In the genomic region with DNA sequence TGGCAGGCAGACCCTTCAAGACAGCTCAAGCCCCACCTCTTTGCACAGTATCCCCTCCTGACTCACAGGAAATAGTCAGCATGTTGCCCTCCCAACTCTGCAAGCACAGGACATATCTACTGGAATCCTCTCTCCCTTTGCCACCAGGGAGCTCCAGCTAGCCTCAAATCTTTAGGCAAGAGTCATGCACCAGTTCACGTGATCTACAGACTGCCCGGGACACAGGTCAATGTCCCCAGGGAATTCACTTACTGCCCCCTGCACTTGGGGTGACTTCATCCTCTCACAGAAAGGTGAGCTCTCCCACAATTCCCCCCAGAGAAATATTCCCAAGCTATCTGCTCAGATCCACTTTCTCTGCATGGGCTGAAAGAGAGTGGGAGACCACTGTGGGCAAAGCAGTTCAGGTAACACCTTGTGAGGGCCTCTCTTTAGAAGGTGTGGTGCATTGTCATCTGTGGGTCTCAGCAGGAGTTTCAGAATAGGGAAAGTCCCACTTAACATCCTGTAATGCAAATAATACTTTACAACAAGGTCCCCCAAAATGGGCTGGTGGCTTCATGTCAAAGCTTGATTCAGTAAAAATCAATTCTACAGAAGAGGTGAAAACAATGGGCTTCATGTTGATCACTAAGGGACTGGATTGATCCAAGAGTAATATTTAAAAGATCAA, we compare ENCODE assay signal across 28 cellular contexts.
DNase-seq lines count a peak whose midpoint lies in the region; ATAC-seq and TF ChIP-seq lines count a peak whose summit lies in the region.
"Had no signal": no experiment of that assay in that cellular context is flagged by ENCODE, and none has a peak within 500 bp of the region (broad histone marks: within the 10 kb centered on the region; RNA-seq: fewer than 3 reads in every experiment).

No MANE protein-coding gene starts in this region.

- POLR2A ChIA-PET in T-cell (lab: Charles Lee): no interaction called here

- TF ChIP-seq CTCF in astrocyte of the cerebellum (IDR thresholded peaks at IDR 0.05; ENCODE audit: low read depth, low read length, missing control alignments) (peak; percentile 1), tibial artery (IDR thresholded peaks at IDR 0.05) (no peak)

- H3K36me3 Mint-ChIP-seq in memory B cell (no peaks in the 10 kb centered on the region), T-cell (no peaks in the 10 kb centered on the region)
- H3K36me3 Mint-ChIP-seq: activated naive CD8-positive, alpha-beta T cell treated with anti-CD3 and anti-CD28 coated beads for 36 hours; CD14-positive monocyte; stimulated activated naive B cell treated with anti-CD40 and anti-IgM and Interleukin-4, amounts not matched to agents 10 μg/mL and 1 μg/mL and 100 μg/mL, for 72 hours had no signal

- H3K36me3 ChIP-seq in tibial artery: peaks cover 6 to 8% (median 7%) of the 10 kb centered on the region in 3 donors
- H3K36me3 ChIP-seq: gastrocnemius medialis, WERI-Rb-1 had no signal

- H3K27ac Mint-ChIP-seq in memory B cell (no peak overlapping the region), T-cell (no peak overlapping the region)
- H3K27ac Mint-ChIP-seq: activated naive CD8-positive, alpha-beta T cell treated with anti-CD3 and anti-CD28 coated beads for 36 hours; activated T-helper 2 cell treated with anti-CD3 and anti-CD28 coated beads, Interferon-gamma antibody, Interleukin-2, Interleukin-4, amounts not matched to agents 10 μg/mL and 5 μg/mL and 100 μg/mL, durations not matched to agents 14 hours and 24 hours and 36 hours; CD14-positive monocyte; stimulated activated naive B cell treated with anti-CD40 and anti-IgM and Interleukin-4, amounts not matched to agents 10 μg/mL and 1 μg/mL and 100 μg/mL, for 72 hours; T-helper 2 cell treated with Interferon-gamma antibody and Interleukin-4, amounts not matched to agents 5 μg/mL and 100 μg/mL, for 36 hours had no signal

- in situ Hi-C loops in astrocyte of the cerebellum (cut with HindIII; ENCODE audit: low sequenced_read_pairs): no loop called here

- H3K9me3 Mint-ChIP-seq in memory B cell (no peaks in the 10 kb centered on the region), T-cell (peaks cover 0 to 5% (median 0%) of the 10 kb centered on the region in 3 donors)
- H3K9me3 Mint-ChIP-seq: activated naive CD8-positive, alpha-beta T cell treated with anti-CD3 and anti-CD28 coated beads for 36 hours; activated T-helper 2 cell treated with anti-CD3 and anti-CD28 coated beads, Interferon-gamma antibody, Interleukin-2, Interleukin-4, amounts not matched to agents 10 μg/mL and 5 μg/mL and 100 μg/mL, durations not matched to agents 14 hours and 24 hours and 36 hours; CD14-positive monocyte; stimulated activated naive B cell treated with anti-CD40 and anti-IgM and Interleukin-4, amounts not matched to agents 10 μg/mL and 1 μg/mL and 100 μg/mL, for 72 hours; T-helper 2 cell treated with Interferon-gamma antibody and Interleukin-4, amounts not matched to agents 5 μg/mL and 100 μg/mL, for 36 hours had no signal

- H3K4me3 Mint-ChIP-seq in memory B cell (no peak overlapping the region), T-cell (no peak overlapping the region)
- H3K4me3 Mint-ChIP-seq: activated naive CD8-positive, alpha-beta T cell treated with anti-CD3 and anti-CD28 coated beads for 36 hours; CD14-positive monocyte; stimulated activated naive B cell treated with anti-CD40 and anti-IgM and Interleukin-4, amounts not matched to agents 10 μg/mL and 1 μg/mL and 100 μg/mL, for 72 hours; T-helper 2 cell treated with Interferon-gamma antibody and Interleukin-4, amounts not matched to agents 5 μg/mL and 100 μg/mL, for 36 hours had no signal

- no peaks in the 10 kb centered on the region for H3K9me3 ChIP-seq in tibial artery
- H3K9me3 ChIP-seq: gastrocnemius medialis, SK-N-SH, thoracic aorta had no signal

- no peaks in the 10 kb centered on the region for H3K27me3 ChIP-seq in tibial artery
- H3K27me3 ChIP-seq: gastrocnemius medialis had no signal

- peak; percentile 75 for ATAC-seq in GM18502 (IDR thresholded peaks at IDR 0.05; ENCODE audit: poor library complexity, unreplicated experiment)
- ATAC-seq in GM21717 (IDR thresholded peaks at IDR 0.05; ENCODE audit: unreplicated experiment): peak; percentile 59
- ATAC-seq in memory B cell (ENCODE audit: low read depth): peak; percentile 32
- ATAC-seq in T-cell (replicated peaks in 1 of 4): no peak
- ATAC-seq: esophagus mucosa, gastrocnemius medialis had no signal

- no peak overlapping the region for H3K4me3 ChIP-seq in astrocyte of the cerebellum (ENCODE audit: low read depth, low read length)
- H3K4me3 ChIP-seq in tibial artery: no peak overlapping the region
- H3K4me3 ChIP-seq: gastrocnemius medialis, lung, skin epidermis, thoracic aorta had no signal

- no peak overlapping the region for H3K27ac ChIP-seq in tibial artery
- H3K27ac ChIP-seq: gastrocnemius medialis, HL-60, skin epidermis, thoracic aorta, WERI-Rb-1 had no signal

- DNase-seq in astrocyte of the cerebellum (ENCODE audit: low read depth) (no peak), memory B cell (ENCODE audit: low spot score in 2 of 2) (no peak), activated gamma-delta T cell (lab: John Stamatoyannopoulos, UW) (no peak), A172 (ENCODE audit: low spot score) (no peak), T-cell (no peak), tibial artery (no peak)
- DNase-seq: activated CD4-positive, alpha-beta T cell treated with anti-CD3 and anti-CD28 coated beads, Interleukin-2, amount 50 U/mL, for 4 hours; activated CD8-positive, alpha-beta memory T cell treated with anti-CD3 and anti-CD28 coated beads, Interleukin-2, amount 50 U/mL, for 48 hours; activated naive CD8-positive, alpha-beta T cell treated with anti-CD3 and anti-CD28 coated beads for 36 hours; effector CD8-positive, alpha-beta T cell; gastrocnemius medialis; islet precursor cell; NCI-H526; RPMI8226; SK-N-SH; stimulated activated CD4-positive, alpha-beta T cell treated with anti-CD3 and anti-CD28 coated beads, Interleukin-2, amount 100 ng/mL, for 24 hours; stimulated activated naive B cell treated with anti-CD40 and anti-IgM and Interleukin-4, amounts not matched to agents 10 μg/mL and 1 μg/mL and 100 μg/mL, for 72 hours; WERI-Rb-1 had no signal

- CTCF ChIA-PET in T-cell (lab: Charles Lee): no interaction called here

- peaks cover 0 to 19% (median 2%) of the 10 kb centered on the region in 4 donors for H3K4me1 ChIP-seq in tibial artery
- H3K4me1 ChIP-seq: gastrocnemius medialis had no signal

- intact Hi-C loops in tibial artery (cut with DNase I; ENCODE audit: low total_unique reads): no loop called here

- H3K27me3 Mint-ChIP-seq in memory B cell (peaks cover 2% of the 10 kb centered on the region), T-cell (peaks cover 5 to 14% of the 10 kb centered on the region in 2 donors)

- H3K4me1 Mint-ChIP-seq in memory B cell (peaks cover 4% of the 10 kb centered on the region), T-cell (no peaks in the 10 kb centered on the region)
- H3K4me1 Mint-ChIP-seq: activated naive CD8-positive, alpha-beta T cell treated with anti-CD3 and anti-CD28 coated beads for 36 hours; CD14-positive monocyte; stimulated activated naive B cell treated with anti-CD40 and anti-IgM and Interleukin-4, amounts not matched to agents 10 μg/mL and 1 μg/mL and 100 μg/mL, for 72 hours had no signal

Comparison
In these comparisons a context has a peak if more than half of its experiments do, and no peak if none do; other contexts are left out.
1. ATAC-seq: peak in GM18502 (single experiment), GM21717 (single experiment) and memory B cell (single experiment); none in T-cell (0 of 4).